In the genomic region with DNA sequence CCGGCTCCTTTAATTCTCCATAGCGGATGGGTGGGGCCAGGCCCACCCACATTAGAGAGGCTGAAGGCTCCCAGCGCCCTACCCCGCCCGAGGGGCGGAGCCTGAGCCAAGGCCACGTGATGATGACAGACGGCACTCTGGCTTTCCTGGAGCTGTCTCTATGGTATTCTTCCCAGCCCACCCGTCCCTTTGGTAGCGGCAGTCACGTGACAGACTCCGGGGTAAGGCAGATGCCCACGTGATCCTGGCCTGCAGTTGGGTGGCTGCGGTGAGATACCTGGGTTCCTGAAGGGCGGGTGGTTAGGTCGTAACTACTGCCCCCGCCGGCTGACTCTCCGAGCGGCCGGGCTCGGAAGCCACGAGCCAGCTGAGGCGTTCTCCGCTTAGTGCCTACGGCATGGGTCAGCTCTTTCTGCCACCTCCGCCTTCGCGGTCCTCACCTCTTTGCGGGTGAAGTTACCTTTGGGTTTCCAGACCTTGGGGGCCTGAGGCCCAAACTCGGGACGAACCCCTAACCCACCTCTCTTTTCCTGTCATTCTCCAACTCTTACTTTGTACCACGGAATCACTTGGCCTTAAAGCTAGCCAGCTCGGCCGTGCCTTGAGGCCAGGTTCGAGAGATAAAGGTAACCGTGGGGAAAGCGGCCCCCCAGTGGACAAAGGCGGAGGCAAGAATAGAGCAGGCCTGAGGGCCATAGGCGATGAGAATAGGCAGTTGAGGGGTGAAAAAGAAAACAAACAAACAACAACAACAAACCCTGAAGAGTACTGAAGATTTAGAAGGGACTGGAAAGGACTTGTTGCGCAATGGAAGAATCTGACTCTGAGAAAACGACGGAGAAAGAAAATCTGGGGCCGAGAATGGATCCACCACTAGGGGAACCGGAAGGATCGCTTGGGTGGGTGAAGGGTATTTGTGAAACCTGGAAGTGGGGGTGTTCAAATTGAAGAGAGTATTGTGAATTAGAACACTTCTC, we compare ENCODE assay signal across 8 cellular contexts. TPM values are rescaled to one million over a fixed set of nuclear protein-coding genes. Genes with fewer than 3 reads are reported as not detected.
DNase-seq lines count a peak whose midpoint lies in the region; ATAC-seq, FAIRE-seq and TF ChIP-seq lines count a peak whose summit lies in the region.

A gene with protein sequence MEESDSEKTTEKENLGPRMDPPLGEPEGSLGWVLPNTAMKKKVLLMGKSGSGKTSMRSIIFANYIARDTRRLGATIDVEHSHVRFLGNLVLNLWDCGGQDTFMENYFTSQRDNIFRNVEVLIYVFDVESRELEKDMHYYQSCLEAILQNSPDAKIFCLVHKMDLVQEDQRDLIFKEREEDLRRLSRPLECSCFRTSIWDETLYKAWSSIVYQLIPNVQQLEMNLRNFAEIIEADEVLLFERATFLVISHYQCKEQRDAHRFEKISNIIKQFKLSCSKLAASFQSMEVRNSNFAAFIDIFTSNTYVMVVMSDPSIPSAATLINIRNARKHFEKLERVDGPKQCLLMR (plus strand): TSS at position 229 of the 977 bp plus-strand sequence. CDS start 579 bp downstream, at position 808.

- H3K4me2 ChIP-seq in DOHH2 (ENCODE audit: low read length), result peak within 1 kb of the TSS; percentile 81

- H3K9me3 Mint-ChIP-seq in naive B cell, result peaks cover 0 to 3% (median 0%) of the 10 kb centered on the region in 7 donors
- H3K9me3 Mint-ChIP-seq in stimulated activated memory B cell treated with anti-CD40 and anti-IgM and Interleukin-4, amounts not matched to agents 10 μg/mL and 1 μg/mL and 100 μg/mL, for 72 hours, result no peaks in the 10 kb centered on the region

- H3K36me3 ChIP-seq in DOHH2 (ENCODE audit: control insufficient read depth, low read length), result peaks cover 3% of the 10 kb centered on the region
- H3K36me3 ChIP-seq in KOPT-K1 (ENCODE audit: insufficient read depth, low read length), result peaks cover 15% of the 10 kb centered on the region; the same call in 1 of the 2 replicates

- H3K4me1 Mint-ChIP-seq in naive B cell, result peaks cover 14 to 30% (median 16%) of the 10 kb centered on the region in 3 donors
- peaks cover 25% of the 10 kb centered on the region for H3K4me1 Mint-ChIP-seq in stimulated activated memory B cell treated with anti-CD40 and anti-IgM and Interleukin-4, amounts not matched to agents 10 μg/mL and 1 μg/mL and 100 μg/mL, for 72 hours

- H3K9me2 ChIP-seq in DOHH2 (replicated peaks; ENCODE audit: control insufficient read depth, low read length), result no peaks in the 10 kb centered on the region

- no peaks in the 10 kb centered on the region for H3K27me3 ChIP-seq in DOHH2 (ENCODE audit: control insufficient read depth, low read length)

- DNase-seq in RCC 7860 (ENCODE audit: low spot score) (peak; percentile 88), fibroblast of gingiva (ENCODE audit: low read depth) (peak; percentile 91), naive B cell (peak; percentile 87)
- peak; percentile 72 to 82 for DNase-seq in activated T-helper 1 cell treated with anti-CD3 and anti-CD28 coated beads, Interleukin-2, amount 50 U/mL, for 16 hours (ENCODE audit: low read depth in 1 of 2, low spot score in 1 of 2)

- peaks cover 5% of the 10 kb centered on the region for H3K79me2 ChIP-seq in DOHH2 (ENCODE audit: control insufficient read depth, low read length)

- peak; percentile 88 for FAIRE-seq in RCC 7860 (lab: Jason Lieb, UNC)

- no peaks in the 10 kb centered on the region for H4K20me1 ChIP-seq in DOHH2 (ENCODE audit: control insufficient read depth, insufficient read depth, low read depth, low read length)

- H3K9me3 ChIP-seq in DOHH2 (ENCODE audit: control insufficient read depth, insufficient read depth, low read length) (no peaks in the 10 kb centered on the region), KOPT-K1 (ENCODE audit: insufficient read depth, low read length, poor library complexity, severe bottlenecking) (no peaks in the 10 kb centered on the region)

- peak; percentile 71 for TF ChIP-seq CTCF in DOHH2 (IDR thresholded peaks at IDR 0.05; ENCODE audit: low read depth, low read length, poor library complexity, severe bottlenecking)

- peak within 1 kb of the TSS; percentile 86 for H3K4me3 ChIP-seq in DOHH2 (ENCODE audit: low read length)

- ATAC-seq in GM21786 (IDR thresholded peaks at IDR 0.05; ENCODE audit: unreplicated experiment) (peak; percentile 96), naive B cell (ENCODE audit: low read depth in 2 of 2) (peak; percentile 89 to 90)
- peak; percentile 99 for ATAC-seq in stimulated activated memory B cell treated with anti-CD40 and anti-IgM and Interleukin-4, amounts not matched to agents 10 μg/mL and 1 μg/mL and 100 μg/mL, for 72 hours

- H3K27ac ChIP-seq in DOHH2 (ENCODE audit: low read depth, low read length), result peak within 1 kb of the TSS; percentile 61
- H3K27ac ChIP-seq in KOPT-K1 (ENCODE audit: low read depth, low read length, poor library complexity, severe bottlenecking), result peak within 1 kb of the TSS; percentile 66

- H3K4me1 ChIP-seq in DOHH2 (ENCODE audit: control insufficient read depth, low read length), result peaks cover 11% of the 10 kb centered on the region; the same call in 1 of the 2 replicates

- no peaks in the 10 kb centered on the region for H3F3A ChIP-seq in DOHH2 (ENCODE audit: control insufficient read depth, insufficient read depth)

- H3K4me3 Mint-ChIP-seq in naive B cell, result peak within 1 kb of the TSS; percentile 82 to 95 (median 89)
- peak within 1 kb of the TSS; percentile 92 for H3K4me3 Mint-ChIP-seq in stimulated activated memory B cell treated with anti-CD40 and anti-IgM and Interleukin-4, amounts not matched to agents 10 μg/mL and 1 μg/mL and 100 μg/mL, for 72 hours

- H3K27me3 Mint-ChIP-seq in naive B cell, result peaks cover 0 to 1% (median 0%) of the 10 kb centered on the region in 3 donors
- no peaks in the 10 kb centered on the region for H3K27me3 Mint-ChIP-seq in stimulated activated memory B cell treated with anti-CD40 and anti-IgM and Interleukin-4, amounts not matched to agents 10 μg/mL and 1 μg/mL and 100 μg/mL, for 72 hours

- H3K36me3 Mint-ChIP-seq in naive B cell, result no peaks in the 10 kb centered on the region
- H3K36me3 Mint-ChIP-seq in stimulated activated memory B cell treated with anti-CD40 and anti-IgM and Interleukin-4, amounts not matched to agents 10 μg/mL and 1 μg/mL and 100 μg/mL, for 72 hours, result peaks cover 16% of the 10 kb centered on the region

- H3K27ac Mint-ChIP-seq in naive B cell, result peak within 1 kb of the TSS; percentile 94 to 98 (median 98)
- H3K27ac Mint-ChIP-seq in stimulated activated memory B cell treated with anti-CD40 and anti-IgM and Interleukin-4, amounts not matched to agents 10 μg/mL and 1 μg/mL and 100 μg/mL, for 72 hours, result peak within 1 kb of the TSS; percentile 89

RNA-seq across cellular contexts. Expression of the gene that starts here (rescaled TPM):
- polyA plus RNA-seq in naive B cell (ENCODE audit: low read depth in 6 of 6), result 10 to 100 TPM; 11.9 to 33.1 (median 18.5) TPM

Comparison
In these comparisons a context has a peak if more than half of its experiments do, and no peak if none do; other contexts are left out.
1. Peak in every context shown above with its lines: DNase-seq, ATAC-seq, H3K4me3 ChIP-seq and H3K27ac ChIP-seq.